8 cellular contexts compared by ENCODE assay signal in genomic region chr5:372911-373709, GRCh38. TPM values are rescaled to one million over a fixed set of nuclear protein-coding genes. Genes with fewer than 3 reads are reported as not detected.
DNase-seq lines count a peak whose midpoint lies in the region; ATAC-seq and TF ChIP-seq lines count a peak whose summit lies in the region.

No MANE protein-coding gene starts in this region.

- no peaks in the 10 kb centered on the region for H3K36me3 ChIP-seq in esophagus squamous epithelium
- no peaks in the 10 kb centered on the region for H3K36me3 ChIP-seq in stomach

- intact Hi-C loops in esophagus squamous epithelium (cut with DNase I): no loop called here
- intact Hi-C loops in stomach (cut with DNase I; ENCODE audit: low total_unique reads): no loop called here

- H3K4me1 ChIP-seq in esophagus squamous epithelium (peaks cover 7 to 51% (median 10%) of the 10 kb centered on the region in 3 donors), stomach (peaks cover 12 to 33% (median 15%) of the 10 kb centered on the region in 4 donors)

- no peak for TF ChIP-seq EP300 in stomach (IDR thresholded peaks at IDR 0.05)

- peak; percentile 37 for DNase-seq in DMS79 treated with DMSO at 0.1 percent for 48 hours (lab: John Stamatoyannopoulos, UW)
- DNase-seq in NCI-H69 (lab: John Stamatoyannopoulos, UW): peak; percentile 57
- no peak for DNase-seq in esophagus squamous epithelium (lab: John Stamatoyannopoulos, UW)
- DNase-seq in stomach: peak; percentile 38
- no peak for DNase-seq in globus pallidus (ENCODE audit: low spot score)
- DNase-seq in HPDE6-E6E7 (ENCODE audit: extremely low spot score): no peak

- WGBS in esophagus squamous epithelium, 2 donors: no CpG with 5 or more reads among the region's 27 CpGs
- 36 to 61% (median 50%) methylated on average over 11 to 27 of the region's 27 CpGs for WGBS in stomach, 5 donors

- TF ChIP-seq POLR2A in esophagus squamous epithelium (IDR thresholded peaks at IDR 0.05): no peak
- no peak for TF ChIP-seq POLR2A in stomach (IDR thresholded peaks at IDR 0.05)

- H3K4me3 ChIP-seq in esophagus squamous epithelium: peak overlapping the region; percentile 22 to 67 (median 42)
- peak overlapping the region; percentile 41 to 52 (median 48) for H3K4me3 ChIP-seq in stomach

- H3K9me3 ChIP-seq in esophagus squamous epithelium (no peaks in the 10 kb centered on the region), stomach (no peaks in the 10 kb centered on the region)

- TF ChIP-seq CTCF in esophagus squamous epithelium (IDR thresholded peaks at IDR 0.05) (no peak), stomach (IDR thresholded peaks at IDR 0.05) (no peak)

- H3K27ac ChIP-seq in esophagus squamous epithelium (peak overlapping the region; percentile 42 to 75 (median 60)), stomach (peak overlapping the region in 3 of 5 donors; percentile 12 to 64 (median 43))

- ATAC-seq in GM21423 (IDR thresholded peaks at IDR 0.05; ENCODE audit: unreplicated experiment): peak; percentile 5
- no peak for ATAC-seq in HG03159 (IDR thresholded peaks at IDR 0.05; ENCODE audit: unreplicated experiment)

- H3K27me3 ChIP-seq in esophagus squamous epithelium: peaks cover 0 to 52% (median 0%) of the 10 kb centered on the region in 4 donors
- H3K27me3 ChIP-seq in stomach: peaks cover 0 to 56% (median 23%) of the 10 kb centered on the region in 3 donors

RNA-seq across cellular contexts. Expression of gene AHRR, which starts 51.6 kb away (rescaled TPM):
- total RNA-seq in esophagus squamous epithelium (1 to 10 TPM in 3 of 4 donors, under 1 TPM in 1; 0.66 to 1.5 (median 1.1) TPM), stomach (10 to 100 TPM in 1 of 5 donors, 1 to 10 TPM in 2, under 1 TPM in 1, not detected in 1; 0.92 to 47.8 (median 1.3) TPM)
- 1 to 10 TPM in 1 of 3 donors, under 1 TPM in 2; 0.63 to 1.1 (median 0.93) TPM for polyA plus RNA-seq in stomach

Comparison
In these comparisons a context has a peak if more than half of its experiments do, and no peak if none do; other contexts are left out.
1. DNase-seq: peak in DMS79 treated with DMSO at 0.1 percent for 48 hours (single experiment), NCI-H69 (single experiment) and stomach (single experiment); none in esophagus squamous epithelium (single experiment), globus pallidus (single experiment) and HPDE6-E6E7 (single experiment).